1 cellular context compared by ENCODE assay signal in the genomic region with DNA sequence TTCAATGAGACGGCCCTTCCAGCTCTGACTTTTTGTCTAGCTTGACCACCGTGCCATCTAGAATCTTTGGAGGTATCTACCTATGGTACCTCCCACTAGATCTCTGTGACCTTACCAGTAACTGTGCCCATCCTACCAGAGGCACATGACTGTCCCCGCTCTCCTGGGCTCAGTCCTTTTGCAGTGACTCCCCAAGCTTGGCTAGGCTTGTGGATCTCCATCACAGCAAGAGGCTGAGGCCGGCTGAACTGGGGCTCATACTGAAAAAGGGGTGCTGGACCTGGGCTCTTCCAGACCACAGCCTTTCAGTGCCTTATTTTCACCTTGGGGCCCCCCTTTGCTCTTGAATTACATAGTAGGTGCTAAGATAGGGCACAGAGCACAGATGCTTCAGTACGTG.
TF ChIP-seq lines count a peak whose summit lies in the region.

No MANE protein-coding gene starts in this region.

TF ChIP-seq in K562, 482 proteins besides CTCF, POLR2A, EP300 and RAD21 (continued from another document):
- TF ChIP-seq RNF2 (IDR thresholded peaks at IDR 0.05) (no peak), LEF1 (IDR thresholded peaks at IDR 0.05) (no peak)
